ENCODE assay signal across 1 cellular context in the genomic region with DNA sequence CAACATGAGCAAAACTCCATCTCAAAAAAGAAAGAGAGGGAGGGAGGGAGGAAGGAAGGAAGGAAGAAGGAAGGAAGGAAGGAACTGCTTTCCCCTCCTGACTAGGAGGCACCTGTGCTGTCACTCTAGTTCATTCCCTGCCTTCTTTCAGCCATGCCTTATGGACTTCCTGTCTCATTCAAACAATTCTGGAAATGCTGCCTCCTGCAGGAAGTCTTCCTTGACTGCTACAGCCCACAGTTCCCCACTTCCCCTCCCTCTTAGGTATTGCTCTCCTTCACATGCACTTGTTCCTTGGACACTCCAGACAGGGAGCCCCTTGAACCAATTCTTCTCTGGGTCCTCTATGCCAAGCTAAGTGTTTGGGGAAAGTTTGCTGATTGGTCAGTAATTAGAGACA.
TF ChIP-seq lines count a peak whose summit lies in the region.

No MANE protein-coding gene starts in this region.

TF ChIP-seq in GM23338, 12 proteins besides CTCF, POLR2A, EP300 and RAD21 (continued from another document):
- TF ChIP-seq, protein P1, sequence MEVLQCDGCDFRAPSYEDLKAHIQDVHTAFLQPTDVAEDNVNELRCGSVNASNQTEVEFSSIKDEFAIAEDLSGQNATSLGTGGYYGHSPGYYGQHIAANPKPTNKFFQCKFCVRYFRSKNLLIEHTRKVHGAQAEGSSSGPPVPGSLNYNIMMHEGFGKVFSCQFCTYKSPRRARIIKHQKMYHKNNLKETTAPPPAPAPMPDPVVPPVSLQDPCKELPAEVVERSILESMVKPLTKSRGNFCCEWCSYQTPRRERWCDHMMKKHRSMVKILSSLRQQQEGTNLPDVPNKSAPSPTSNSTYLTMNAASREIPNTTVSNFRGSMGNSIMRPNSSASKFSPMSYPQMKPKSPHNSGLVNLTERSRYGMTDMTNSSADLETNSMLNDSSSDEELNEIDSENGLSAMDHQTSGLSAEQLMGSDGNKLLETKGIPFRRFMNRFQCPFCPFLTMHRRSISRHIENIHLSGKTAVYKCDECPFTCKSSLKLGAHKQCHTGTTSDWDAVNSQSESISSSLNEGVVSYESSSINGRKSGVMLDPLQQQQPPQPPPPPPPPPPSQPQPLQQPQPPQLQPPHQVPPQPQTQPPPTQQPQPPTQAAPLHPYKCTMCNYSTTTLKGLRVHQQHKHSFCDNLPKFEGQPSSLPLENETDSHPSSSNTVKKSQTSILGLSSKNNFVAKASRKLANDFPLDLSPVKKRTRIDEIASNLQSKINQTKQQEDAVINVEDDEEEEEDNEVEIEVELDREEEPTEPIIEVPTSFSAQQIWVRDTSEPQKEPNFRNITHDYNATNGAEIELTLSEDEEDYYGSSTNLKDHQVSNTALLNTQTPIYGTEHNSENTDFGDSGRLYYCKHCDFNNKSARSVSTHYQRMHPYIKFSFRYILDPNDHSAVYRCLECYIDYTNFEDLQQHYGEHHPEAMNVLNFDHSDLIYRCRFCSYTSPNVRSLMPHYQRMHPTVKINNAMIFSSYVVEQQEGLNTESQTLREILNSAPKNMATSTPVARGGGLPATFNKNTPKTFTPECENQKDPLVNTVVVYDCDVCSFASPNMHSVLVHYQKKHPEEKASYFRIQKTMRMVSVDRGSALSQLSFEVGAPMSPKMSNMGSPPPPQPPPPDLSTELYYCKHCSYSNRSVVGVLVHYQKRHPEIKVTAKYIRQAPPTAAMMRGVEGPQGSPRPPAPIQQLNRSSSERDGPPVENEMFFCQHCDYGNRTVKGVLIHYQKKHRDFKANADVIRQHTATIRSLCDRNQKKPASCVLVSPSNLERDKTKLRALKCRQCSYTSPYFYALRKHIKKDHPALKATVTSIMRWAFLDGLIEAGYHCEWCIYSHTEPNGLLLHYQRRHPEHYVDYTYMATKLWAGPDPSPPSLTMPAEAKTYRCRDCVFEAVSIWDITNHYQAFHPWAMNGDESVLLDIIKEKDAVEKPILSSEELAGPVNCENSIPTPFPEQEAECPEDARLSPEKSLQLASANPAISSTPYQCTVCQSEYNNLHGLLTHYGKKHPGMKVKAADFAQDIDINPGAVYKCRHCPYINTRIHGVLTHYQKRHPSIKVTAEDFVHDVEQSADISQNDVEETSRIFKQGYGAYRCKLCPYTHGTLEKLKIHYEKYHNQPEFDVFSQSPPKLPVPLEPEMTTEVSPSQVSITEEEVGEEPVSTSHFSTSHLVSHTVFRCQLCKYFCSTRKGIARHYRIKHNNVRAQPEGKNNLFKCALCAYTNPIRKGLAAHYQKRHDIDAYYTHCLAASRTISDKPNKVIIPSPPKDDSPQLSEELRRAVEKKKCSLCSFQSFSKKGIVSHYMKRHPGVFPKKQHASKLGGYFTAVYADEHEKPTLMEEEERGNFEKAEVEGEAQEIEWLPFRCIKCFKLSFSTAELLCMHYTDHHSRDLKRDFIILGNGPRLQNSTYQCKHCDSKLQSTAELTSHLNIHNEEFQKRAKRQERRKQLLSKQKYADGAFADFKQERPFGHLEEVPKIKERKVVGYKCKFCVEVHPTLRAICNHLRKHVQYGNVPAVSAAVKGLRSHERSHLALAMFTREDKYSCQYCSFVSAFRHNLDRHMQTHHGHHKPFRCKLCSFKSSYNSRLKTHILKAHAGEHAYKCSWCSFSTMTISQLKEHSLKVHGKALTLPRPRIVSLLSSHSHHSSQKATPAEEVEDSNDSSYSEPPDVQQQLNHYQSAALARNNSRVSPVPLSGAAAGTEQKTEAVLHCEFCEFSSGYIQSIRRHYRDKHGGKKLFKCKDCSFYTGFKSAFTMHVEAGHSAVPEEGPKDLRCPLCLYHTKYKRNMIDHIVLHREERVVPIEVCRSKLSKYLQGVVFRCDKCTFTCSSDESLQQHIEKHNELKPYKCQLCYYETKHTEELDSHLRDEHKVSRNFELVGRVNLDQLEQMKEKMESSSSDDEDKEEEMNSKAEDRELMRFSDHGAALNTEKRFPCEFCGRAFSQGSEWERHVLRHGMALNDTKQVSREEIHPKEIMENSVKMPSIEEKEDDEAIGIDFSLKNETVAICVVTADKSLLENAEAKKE (CRISPR knock-in tag; IDR thresholded peaks at IDR 0.05), result no peak
- no peak for TF ChIP-seq ZNF114 (CRISPR knock-in tag; IDR thresholded peaks at IDR 0.05)
- no peak for TF ChIP-seq JUNB (IDR thresholded peaks at IDR 0.05; ENCODE audit: unreplicated experiment)
- TF ChIP-seq ZNF331 (CRISPR knock-in tag; IDR thresholded peaks at IDR 0.05; ENCODE audit: low read depth), result no peak
- no peak for TF ChIP-seq POLR2AphosphoS5 (IDR thresholded peaks at IDR 0.05; ENCODE audit: low read depth)
- TF ChIP-seq, protein P2, sequence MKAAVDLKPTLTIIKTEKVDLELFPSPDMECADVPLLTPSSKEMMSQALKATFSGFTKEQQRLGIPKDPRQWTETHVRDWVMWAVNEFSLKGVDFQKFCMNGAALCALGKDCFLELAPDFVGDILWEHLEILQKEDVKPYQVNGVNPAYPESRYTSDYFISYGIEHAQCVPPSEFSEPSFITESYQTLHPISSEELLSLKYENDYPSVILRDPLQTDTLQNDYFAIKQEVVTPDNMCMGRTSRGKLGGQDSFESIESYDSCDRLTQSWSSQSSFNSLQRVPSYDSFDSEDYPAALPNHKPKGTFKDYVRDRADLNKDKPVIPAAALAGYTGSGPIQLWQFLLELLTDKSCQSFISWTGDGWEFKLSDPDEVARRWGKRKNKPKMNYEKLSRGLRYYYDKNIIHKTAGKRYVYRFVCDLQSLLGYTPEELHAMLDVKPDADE (IDR thresholded peaks at IDR 0.05), result no peak
- TF ChIP-seq, protein P3, sequence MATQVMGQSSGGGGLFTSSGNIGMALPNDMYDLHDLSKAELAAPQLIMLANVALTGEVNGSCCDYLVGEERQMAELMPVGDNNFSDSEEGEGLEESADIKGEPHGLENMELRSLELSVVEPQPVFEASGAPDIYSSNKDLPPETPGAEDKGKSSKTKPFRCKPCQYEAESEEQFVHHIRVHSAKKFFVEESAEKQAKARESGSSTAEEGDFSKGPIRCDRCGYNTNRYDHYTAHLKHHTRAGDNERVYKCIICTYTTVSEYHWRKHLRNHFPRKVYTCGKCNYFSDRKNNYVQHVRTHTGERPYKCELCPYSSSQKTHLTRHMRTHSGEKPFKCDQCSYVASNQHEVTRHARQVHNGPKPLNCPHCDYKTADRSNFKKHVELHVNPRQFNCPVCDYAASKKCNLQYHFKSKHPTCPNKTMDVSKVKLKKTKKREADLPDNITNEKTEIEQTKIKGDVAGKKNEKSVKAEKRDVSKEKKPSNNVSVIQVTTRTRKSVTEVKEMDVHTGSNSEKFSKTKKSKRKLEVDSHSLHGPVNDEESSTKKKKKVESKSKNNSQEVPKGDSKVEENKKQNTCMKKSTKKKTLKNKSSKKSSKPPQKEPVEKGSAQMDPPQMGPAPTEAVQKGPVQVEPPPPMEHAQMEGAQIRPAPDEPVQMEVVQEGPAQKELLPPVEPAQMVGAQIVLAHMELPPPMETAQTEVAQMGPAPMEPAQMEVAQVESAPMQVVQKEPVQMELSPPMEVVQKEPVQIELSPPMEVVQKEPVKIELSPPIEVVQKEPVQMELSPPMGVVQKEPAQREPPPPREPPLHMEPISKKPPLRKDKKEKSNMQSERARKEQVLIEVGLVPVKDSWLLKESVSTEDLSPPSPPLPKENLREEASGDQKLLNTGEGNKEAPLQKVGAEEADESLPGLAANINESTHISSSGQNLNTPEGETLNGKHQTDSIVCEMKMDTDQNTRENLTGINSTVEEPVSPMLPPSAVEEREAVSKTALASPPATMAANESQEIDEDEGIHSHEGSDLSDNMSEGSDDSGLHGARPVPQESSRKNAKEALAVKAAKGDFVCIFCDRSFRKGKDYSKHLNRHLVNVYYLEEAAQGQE (IDR thresholded peaks at IDR 0.05; ENCODE audit: unreplicated experiment), result no peak
- no peak for TF ChIP-seq EZH2phosphoT487 (IDR thresholded peaks at IDR 0.05; ENCODE audit: unreplicated experiment)
